In the genomic region with DNA sequence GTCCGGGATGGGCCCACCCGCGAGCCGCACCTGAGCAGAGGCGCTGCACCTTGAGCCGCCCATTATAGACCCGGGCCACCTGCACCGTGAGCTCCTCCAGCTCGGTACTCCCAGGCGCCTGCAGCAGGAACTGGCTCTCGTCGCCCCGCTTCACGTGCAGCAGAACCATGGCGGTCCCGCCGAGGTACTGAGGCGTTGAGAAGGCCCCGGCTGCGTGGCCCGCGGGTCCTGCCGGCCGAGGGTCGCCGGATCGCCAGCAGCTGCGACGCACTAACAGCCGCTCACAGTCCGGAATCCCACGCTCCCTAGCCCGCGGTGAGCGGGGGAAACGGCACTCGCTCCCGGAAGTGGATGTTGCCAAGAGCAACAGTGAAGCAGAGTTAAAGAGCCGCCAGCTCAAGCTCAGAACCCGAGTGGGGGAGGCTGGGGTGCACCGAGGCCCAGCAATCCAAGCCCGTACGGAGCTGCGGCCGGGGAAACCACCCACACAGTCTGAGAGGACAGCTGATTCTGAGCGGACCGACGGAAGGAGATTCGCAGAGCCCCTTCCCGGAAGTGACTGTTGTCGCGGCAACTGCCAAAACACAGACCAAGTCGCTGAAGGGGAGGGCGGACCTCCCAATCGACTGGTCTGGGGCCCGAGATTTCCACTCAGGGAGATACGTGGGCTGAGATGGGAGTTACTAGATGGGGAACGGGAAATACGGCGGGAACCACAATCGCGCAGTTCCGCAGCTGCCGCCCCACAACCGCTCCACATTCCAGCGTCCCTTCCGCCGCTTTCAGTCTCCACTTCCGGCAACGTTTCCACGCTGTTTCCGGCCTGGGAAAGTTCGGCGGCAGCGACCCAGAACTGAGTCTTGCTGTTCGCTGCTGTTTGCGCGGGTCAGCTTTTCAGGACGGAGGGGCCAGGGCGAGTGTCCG, we compare ENCODE assay signal across 8 cellular contexts. TPM values are rescaled to one million over a fixed set of nuclear protein-coding genes. Genes with fewer than 3 reads are reported as not detected.
A peak's percentile ranks its signal among the peaks of the same experiment; 100 is the strongest.
DNase-seq lines count a peak whose midpoint lies in the region; ATAC-seq lines count a peak whose summit lies in the region.

A gene with protein sequence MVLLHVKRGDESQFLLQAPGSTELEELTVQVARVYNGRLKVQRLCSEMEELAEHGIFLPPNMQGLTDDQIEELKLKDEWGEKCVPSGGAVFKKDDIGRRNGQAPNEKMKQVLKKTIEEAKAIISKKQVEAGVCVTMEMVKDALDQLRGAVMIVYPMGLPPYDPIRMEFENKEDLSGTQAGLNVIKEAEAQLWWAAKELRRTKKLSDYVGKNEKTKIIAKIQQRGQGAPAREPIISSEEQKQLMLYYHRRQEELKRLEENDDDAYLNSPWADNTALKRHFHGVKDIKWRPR (minus strand): TSS at position 303 of the 924 bp plus-strand sequence. CDS start 134 bp downstream, at position 169.

- peak within 1 kb of the TSS; percentile 95 to 98 (median 97) for H3K4me3 Mint-ChIP-seq in naive thymus-derived CD4-positive, alpha-beta T cell
- peak within 1 kb of the TSS; percentile 95 to 99 for H3K4me3 Mint-ChIP-seq in stimulated activated naive B cell treated with anti-CD40 and anti-IgM and Interleukin-4, amounts not matched to agents 10 μg/mL and 1 μg/mL and 100 μg/mL, for 72 hours

- DNase-seq in DMS79 treated with DMSO at 0.1 percent for 48 hours (lab: John Stamatoyannopoulos, UW) (peak; percentile 91), RPMI7951 (ENCODE audit: low read depth) (peak; percentile 92), fibroblast of gingiva (ENCODE audit: low read depth) (peak; percentile 97)
- DNase-seq in activated T-helper 1 cell treated with anti-CD3 and anti-CD28 coated beads, Interleukin-2, amount 50 U/mL, for 16 hours (ENCODE audit: low read depth in 1 of 2, low spot score in 1 of 2): peak; percentile 75
- DNase-seq in naive thymus-derived CD4-positive, alpha-beta T cell: peak; percentile 78 to 93 (median 89)
- peak; percentile 91 for DNase-seq in stimulated activated naive B cell treated with anti-CD40 and anti-IgM and Interleukin-4, amounts not matched to agents 10 μg/mL and 1 μg/mL and 100 μg/mL, for 72 hours

- peak within 1 kb of the TSS; percentile 100 for H3K4me3 ChIP-seq in naive thymus-derived CD4-positive, alpha-beta T cell (ENCODE audit: low read length)

- peaks cover 0 to 34% (median 12%) of the 10 kb centered on the region in 7 donors for H3K4me1 Mint-ChIP-seq in naive thymus-derived CD4-positive, alpha-beta T cell
- peaks cover 4 to 5% of the 10 kb centered on the region in 2 donors for H3K4me1 Mint-ChIP-seq in stimulated activated naive B cell treated with anti-CD40 and anti-IgM and Interleukin-4, amounts not matched to agents 10 μg/mL and 1 μg/mL and 100 μg/mL, for 72 hours

- H3K36me3 ChIP-seq in KOPT-K1 (ENCODE audit: insufficient read depth, low read length): peaks cover 30% of the 10 kb centered on the region
- H3K36me3 ChIP-seq in naive thymus-derived CD4-positive, alpha-beta T cell (ENCODE audit: control insufficient read depth in 2 of 3, insufficient read depth in 3 of 3, low read length in 3 of 3): peaks cover 0 to 15% (median 5%) of the 10 kb centered on the region in 3 experiments

- H3K27me3 Mint-ChIP-seq in naive thymus-derived CD4-positive, alpha-beta T cell: peaks cover 0 to 15% (median 0%) of the 10 kb centered on the region in 5 donors
- H3K27me3 Mint-ChIP-seq in stimulated activated naive B cell treated with anti-CD40 and anti-IgM and Interleukin-4, amounts not matched to agents 10 μg/mL and 1 μg/mL and 100 μg/mL, for 72 hours: peaks cover 0 to 5% of the 10 kb centered on the region in 2 donors

- no peaks in the 10 kb centered on the region for H3K27me3 ChIP-seq in naive thymus-derived CD4-positive, alpha-beta T cell (ENCODE audit: control insufficient read depth in 2 of 2, insufficient read depth in 2 of 2, low read length in 2 of 2)

- H3K9me3 ChIP-seq in KOPT-K1 (ENCODE audit: insufficient read depth, low read length, poor library complexity, severe bottlenecking): no peaks in the 10 kb centered on the region
- no peaks in the 10 kb centered on the region for H3K9me3 ChIP-seq in naive thymus-derived CD4-positive, alpha-beta T cell (ENCODE audit: control insufficient read depth in 2 of 3, low read length in 3 of 3)

- peaks cover 0 to 10% (median 5%) of the 10 kb centered on the region in 5 donors for H3K36me3 Mint-ChIP-seq in naive thymus-derived CD4-positive, alpha-beta T cell
- peaks cover 5 to 17% of the 10 kb centered on the region in 2 donors for H3K36me3 Mint-ChIP-seq in stimulated activated naive B cell treated with anti-CD40 and anti-IgM and Interleukin-4, amounts not matched to agents 10 μg/mL and 1 μg/mL and 100 μg/mL, for 72 hours

- H3K4me1 ChIP-seq in naive thymus-derived CD4-positive, alpha-beta T cell (ENCODE audit: control insufficient read depth in 2 of 2, insufficient read depth in 2 of 2, low read length in 2 of 2): peaks cover 12% of the 10 kb centered on the region in 2 donors

- peak within 1 kb of the TSS; percentile 90 to 98 (median 97) for H3K27ac Mint-ChIP-seq in naive thymus-derived CD4-positive, alpha-beta T cell
- peak within 1 kb of the TSS; percentile 97 for H3K27ac Mint-ChIP-seq in stimulated activated naive B cell treated with anti-CD40 and anti-IgM and Interleukin-4, amounts not matched to agents 10 μg/mL and 1 μg/mL and 100 μg/mL, for 72 hours

- peak; percentile 96 for ATAC-seq in GM21786 (IDR thresholded peaks at IDR 0.05; ENCODE audit: unreplicated experiment)
- ATAC-seq in naive thymus-derived CD4-positive, alpha-beta T cell: peak; percentile 97
- ATAC-seq in stimulated activated naive B cell treated with anti-CD40 and anti-IgM and Interleukin-4, amounts not matched to agents 10 μg/mL and 1 μg/mL and 100 μg/mL, for 72 hours (replicated peaks): peak; percentile 94 to 95

- POLR2A ChIA-PET in naive thymus-derived CD4-positive, alpha-beta T cell (lab: Charles Lee): interaction anchor here (0.5 to 2.2 kb wide), 11 partner anchors 13 to 867 kb away, joined by 3 to 7 read pairs (median 4); partner anchors contain the start of genes PAXBP1, SYNJ1, TMEM50B and URB1

- peaks cover 0 to 4% (median 0%) of the 10 kb centered on the region in 11 donors for H3K9me3 Mint-ChIP-seq in naive thymus-derived CD4-positive, alpha-beta T cell
- no peaks in the 10 kb centered on the region for H3K9me3 Mint-ChIP-seq in stimulated activated naive B cell treated with anti-CD40 and anti-IgM and Interleukin-4, amounts not matched to agents 10 μg/mL and 1 μg/mL and 100 μg/mL, for 72 hours

- H3K27ac ChIP-seq in KOPT-K1 (ENCODE audit: low read depth, low read length, poor library complexity, severe bottlenecking): peak within 1 kb of the TSS; percentile 76
- H3K27ac ChIP-seq in naive thymus-derived CD4-positive, alpha-beta T cell (ENCODE audit: low read depth, low read length): peak within 1 kb of the TSS; percentile 87

- intact Hi-C loops in naive thymus-derived CD4-positive, alpha-beta T cell (cut with micrococcal nuclease): loop anchor here (1.0 to 10.0 kb wide), 14 partner anchors 44 to 2002 kb away; partner anchors contain the start of genes EVA1C (in 2 of the 2), GART (in 2 of the 2), SON (in 2 of the 2) and CRYZL1 (in 1 of the 2)

- CTCF ChIA-PET in naive thymus-derived CD4-positive, alpha-beta T cell (lab: Charles Lee): interaction anchor here (0.6 kb wide), 1 partner anchor 113 kb away, joined by 3 read pairs; no protein-coding TSS in a partner anchor

RNA-seq across cellular contexts. Expression of the gene that starts here (rescaled TPM):
- 47.0 and 49.6 TPM in 2 replicates for total RNA-seq in RPMI7951 (2014; rRNA removed; shearing (Covaris generic))
- 10 to 100 TPM; 16.8 to 34.5 (median 31.3) TPM for total RNA-seq in naive thymus-derived CD4-positive, alpha-beta T cell
- polyA plus RNA-seq in naive thymus-derived CD4-positive, alpha-beta T cell: 10 to 100 TPM; 52.2 to 64.3 TPM

Comparison
In these comparisons a context has a peak if more than half of its experiments do, and no peak if none do; other contexts are left out.
1. Peak in every context shown above with its lines: DNase-seq, ATAC-seq, H3K4me3 ChIP-seq and H3K27ac ChIP-seq.